ENCODE assay signal across 32 cellular contexts in the genomic region with DNA sequence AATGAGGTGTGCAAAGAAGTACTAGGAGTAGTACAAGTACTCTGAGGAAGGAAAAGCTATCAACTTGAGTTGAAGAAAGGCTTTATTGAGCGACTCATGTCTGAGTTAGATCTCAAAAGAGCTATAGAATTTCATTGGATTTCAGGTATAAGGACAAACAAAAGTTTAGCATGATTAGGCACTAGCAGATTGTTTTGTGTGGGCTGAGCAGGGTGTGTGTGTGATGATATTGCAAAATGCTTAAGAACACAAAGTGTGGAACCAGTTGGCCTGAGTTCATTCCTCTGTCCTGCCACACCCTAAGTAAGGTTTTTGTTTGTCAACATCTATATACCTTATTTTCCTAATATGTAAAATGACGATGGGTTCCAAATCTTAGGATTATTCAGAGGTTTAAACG.
"Had no signal": no experiment of that assay in that cellular context is flagged by ENCODE, and none has a peak within 500 bp of the region (broad histone marks: within the 10 kb centered on the region; RNA-seq: fewer than 3 reads in every experiment).

No MANE protein-coding gene starts in this region.

- H3K4me1 Mint-ChIP-seq: activated B cell treated with CpG ODN at 0.5 μM for 24 hours; activated CD4-positive, alpha-beta T cell treated with anti-CD3 and anti-CD28 coated beads for 36 hours; activated CD4-positive, alpha-beta T cell treated with anti-CD3 and anti-CD28 coated beads, Interleukin-2, amount 10 ng/mL, durations not matched to agents 7 days and 5 days; activated naive CD4-positive, alpha-beta T cell treated with anti-CD3 and anti-CD28 coated beads, Interleukin-2, amount 10 ng/mL, durations not matched to agents 7 days and 5 days; activated naive CD4-positive, alpha-beta T cell treated with anti-CD3 and anti-CD28 coated beads, Interleukin-2, amount 50 U/mL, for 24 hours; activated naive CD8-positive, alpha-beta T cell treated with anti-CD3 and anti-CD28 coated beads, Interleukin-2, amount 10 ng/mL, durations not matched to agents 7 days and 5 days; activated naive CD8-positive, alpha-beta T cell treated with anti-CD3 and anti-CD28 coated beads, Interleukin-2, amount 50 U/mL, for 24 hours had no signal

- H3K27ac Mint-ChIP-seq: activated B cell treated with CpG ODN at 0.5 μM for 24 hours; activated CD4-positive, alpha-beta T cell treated with anti-CD3 and anti-CD28 coated beads for 36 hours; activated CD4-positive, alpha-beta T cell treated with anti-CD3 and anti-CD28 coated beads, Interleukin-2, amount 10 ng/mL, durations not matched to agents 7 days and 5 days; activated CD8-positive, alpha-beta T cell treated with anti-CD3 and anti-CD28 coated beads for 36 hours; activated naive CD4-positive, alpha-beta T cell treated with anti-CD3 and anti-CD28 coated beads, Interleukin-2, amount 10 ng/mL, durations not matched to agents 7 days and 5 days; activated naive CD4-positive, alpha-beta T cell treated with anti-CD3 and anti-CD28 coated beads, Interleukin-2, amount 50 U/mL, for 24 hours; activated naive CD8-positive, alpha-beta T cell; activated naive CD8-positive, alpha-beta T cell treated with anti-CD3 and anti-CD28 coated beads, Interleukin-2, amount 10 ng/mL, durations not matched to agents 7 days and 5 days; activated naive CD8-positive, alpha-beta T cell treated with anti-CD3 and anti-CD28 coated beads, Interleukin-2, amount 50 U/mL, for 24 hours; activated T-cell treated with anti-CD3 and anti-CD28 coated beads, Interleukin-2, amount 50 U/mL, for 24 hours; activated T-helper 2 cell treated with anti-CD3 and anti-CD28 coated beads, Interferon-gamma antibody, Interleukin-2, Interleukin-4, amounts not matched to agents 10 μg/mL and 5 μg/mL and 100 μg/mL, durations not matched to agents 14 hours and 24 hours and 36 hours; T-helper 1 cell treated with Interleukin-12 subunit alpha and Interleukin-12 subunit beta and Interleukin-4 antibody, amounts not matched to agents 30 μg/mL and 1 μg/mL, for 36 hours; T-helper 2 cell treated with Interferon-gamma antibody and Interleukin-4, amounts not matched to agents 5 μg/mL and 100 μg/mL, for 36 hours had no signal

- H3K4me1 ChIP-seq: adrenal gland, body of pancreas had no signal

- H3K9me3 Mint-ChIP-seq: activated B cell treated with CpG ODN at 0.5 μM for 24 hours; activated CD4-positive, alpha-beta T cell treated with anti-CD3 and anti-CD28 coated beads, Interleukin-2, amount 10 ng/mL, durations not matched to agents 7 days and 5 days; activated CD8-positive, alpha-beta T cell treated with anti-CD3 and anti-CD28 coated beads for 36 hours; activated naive CD4-positive, alpha-beta T cell treated with anti-CD3 and anti-CD28 coated beads, Interleukin-2, amount 10 ng/mL, durations not matched to agents 7 days and 5 days; activated naive CD4-positive, alpha-beta T cell treated with anti-CD3 and anti-CD28 coated beads, Interleukin-2, amount 50 U/mL, for 24 hours; activated naive CD8-positive, alpha-beta T cell treated with anti-CD3 and anti-CD28 coated beads, Interleukin-2, amount 10 ng/mL, durations not matched to agents 7 days and 5 days; activated T-cell treated with anti-CD3 and anti-CD28 coated beads, Interleukin-2, amount 50 U/mL, for 24 hours; activated T-helper 2 cell treated with anti-CD3 and anti-CD28 coated beads, Interferon-gamma antibody, Interleukin-2, Interleukin-4, amounts not matched to agents 10 μg/mL and 5 μg/mL and 100 μg/mL, durations not matched to agents 14 hours and 24 hours and 36 hours; T-helper 1 cell treated with Interleukin-12 subunit alpha and Interleukin-12 subunit beta and Interleukin-4 antibody, amounts not matched to agents 30 μg/mL and 1 μg/mL, for 36 hours; T-helper 2 cell treated with Interferon-gamma antibody and Interleukin-4, amounts not matched to agents 5 μg/mL and 100 μg/mL, for 36 hours had no signal

- H3K27ac ChIP-seq: adrenal gland, body of pancreas, brain microvascular endothelial cell, VCaP had no signal

- H3K27me3 Mint-ChIP-seq: activated B cell treated with CpG ODN at 0.5 μM for 24 hours; activated CD4-positive, alpha-beta T cell treated with anti-CD3 and anti-CD28 coated beads for 36 hours; activated CD4-positive, alpha-beta T cell treated with anti-CD3 and anti-CD28 coated beads, Interleukin-2, amount 10 ng/mL, durations not matched to agents 7 days and 5 days; activated CD8-positive, alpha-beta T cell treated with anti-CD3 and anti-CD28 coated beads for 36 hours; activated naive CD4-positive, alpha-beta T cell treated with anti-CD3 and anti-CD28 coated beads, Interleukin-2, amount 10 ng/mL, durations not matched to agents 7 days and 5 days; activated naive CD8-positive, alpha-beta T cell treated with anti-CD3 and anti-CD28 coated beads, Interleukin-2, amount 10 ng/mL, durations not matched to agents 7 days and 5 days; activated naive CD8-positive, alpha-beta T cell treated with anti-CD3 and anti-CD28 coated beads, Interleukin-2, amount 50 U/mL, for 24 hours; activated T-cell treated with anti-CD3 and anti-CD28 coated beads, Interleukin-2, amount 50 U/mL, for 24 hours had no signal

- ATAC-seq: activated CD4-positive, alpha-beta T cell treated with anti-CD3 and anti-CD28 coated beads for 36 hours; activated CD8-positive, alpha-beta T cell treated with anti-CD3 and anti-CD28 coated beads for 36 hours; activated naive CD8-positive, alpha-beta T cell treated with anti-CD3 and anti-CD28 coated beads, Interleukin-2, amount 50 U/mL, for 24 hours; body of pancreas had no signal

- H3K4me3 ChIP-seq: adrenal gland, body of pancreas had no signal

- H3K9me3 ChIP-seq: adrenal gland, body of pancreas had no signal

- DNase-seq: activated B cell treated with CpG ODN at 0.5 μM for 24 hours; activated CD4-positive, alpha-beta T cell treated with anti-CD3 and anti-CD28 coated beads for 1 hour; activated CD4-positive, alpha-beta T cell treated with anti-CD3 and anti-CD28 coated beads for 36 hours; activated CD4-positive, alpha-beta T cell treated with anti-CD3 and anti-CD28 coated beads for 48 hours; activated CD4-positive, alpha-beta T cell treated with anti-CD3 and anti-CD28 coated beads, Interleukin-2, amount 10 ng/mL, durations not matched to agents 7 days and 5 days; activated CD4-positive, alpha-beta T cell treated with anti-CD3 and anti-CD28 coated beads, Interleukin-2, amount 50 U/mL, for 48 hours; activated CD8-positive, alpha-beta memory T cell treated with anti-CD3 and anti-CD28 coated beads, Interleukin-2, amount 50 U/mL, for 48 hours; activated CD8-positive, alpha-beta T cell treated with anti-CD3 and anti-CD28 coated beads for 36 hours; activated effector memory CD4-positive, alpha-beta T cell treated with Interleukin-2 at 50 U/mL for 16 hours; activated gamma-delta T cell; activated naive CD4-positive, alpha-beta T cell treated with anti-CD3 and anti-CD28 coated beads, Interleukin-2, amount 10 ng/mL, durations not matched to agents 7 days and 5 days; activated naive CD4-positive, alpha-beta T cell treated with Interleukin-2 at 50 U/mL for 16 hours; activated naive CD8-positive, alpha-beta T cell treated with anti-CD3 and anti-CD28 coated beads, Interleukin-2, amount 10 ng/mL, durations not matched to agents 7 days and 5 days; activated naive CD8-positive, alpha-beta T cell treated with anti-CD3 and anti-CD28 coated beads, Interleukin-2, amount 50 U/mL, for 24 hours; activated T-cell treated with anti-CD3 and anti-CD28 coated beads, Interleukin-2, amount 50 U/mL, for 24 hours; activated T-cell treated with anti-CD3 and anti-CD28 coated beads, Interleukin-2, amount 50 U/mL, for 48 hours; adrenal gland; amniotic stem cell; aorta; body of pancreas; brain microvascular endothelial cell; central memory CD4-positive, alpha-beta T cell; SW 1271; T-helper 1 cell; T-helper 2 cell; T-helper 9 cell had no signal

- H3K4me3 Mint-ChIP-seq: activated B cell treated with CpG ODN at 0.5 μM for 24 hours; activated CD4-positive, alpha-beta T cell treated with anti-CD3 and anti-CD28 coated beads for 36 hours; activated CD4-positive, alpha-beta T cell treated with anti-CD3 and anti-CD28 coated beads, Interleukin-2, amount 10 ng/mL, durations not matched to agents 7 days and 5 days; activated CD8-positive, alpha-beta T cell treated with anti-CD3 and anti-CD28 coated beads for 36 hours; activated naive CD4-positive, alpha-beta T cell treated with anti-CD3 and anti-CD28 coated beads, Interleukin-2, amount 10 ng/mL, durations not matched to agents 7 days and 5 days; activated naive CD4-positive, alpha-beta T cell treated with anti-CD3 and anti-CD28 coated beads, Interleukin-2, amount 50 U/mL, for 24 hours; activated naive CD8-positive, alpha-beta T cell; activated naive CD8-positive, alpha-beta T cell treated with anti-CD3 and anti-CD28 coated beads, Interleukin-2, amount 10 ng/mL, durations not matched to agents 7 days and 5 days; activated naive CD8-positive, alpha-beta T cell treated with anti-CD3 and anti-CD28 coated beads, Interleukin-2, amount 50 U/mL, for 24 hours; activated T-cell treated with anti-CD3 and anti-CD28 coated beads, Interleukin-2, amount 50 U/mL, for 24 hours; T-helper 1 cell treated with Interleukin-12 subunit alpha and Interleukin-12 subunit beta and Interleukin-4 antibody, amounts not matched to agents 30 μg/mL and 1 μg/mL, for 36 hours; T-helper 2 cell treated with Interferon-gamma antibody and Interleukin-4, amounts not matched to agents 5 μg/mL and 100 μg/mL, for 36 hours had no signal

- H3K36me3 ChIP-seq: adrenal gland, brain microvascular endothelial cell had no signal

- H3K36me3 Mint-ChIP-seq: activated naive CD4-positive, alpha-beta T cell treated with anti-CD3 and anti-CD28 coated beads, Interleukin-2, amount 10 ng/mL, durations not matched to agents 7 days and 5 days; activated naive CD4-positive, alpha-beta T cell treated with anti-CD3 and anti-CD28 coated beads, Interleukin-2, amount 50 U/mL, for 24 hours; activated naive CD8-positive, alpha-beta T cell; activated naive CD8-positive, alpha-beta T cell treated with anti-CD3 and anti-CD28 coated beads, Interleukin-2, amount 10 ng/mL, durations not matched to agents 7 days and 5 days had no signal

- H3K27me3 ChIP-seq: adrenal gland, body of pancreas, brain microvascular endothelial cell had no signal
